8 cellular contexts compared by ENCODE assay signal in the genomic region with DNA sequence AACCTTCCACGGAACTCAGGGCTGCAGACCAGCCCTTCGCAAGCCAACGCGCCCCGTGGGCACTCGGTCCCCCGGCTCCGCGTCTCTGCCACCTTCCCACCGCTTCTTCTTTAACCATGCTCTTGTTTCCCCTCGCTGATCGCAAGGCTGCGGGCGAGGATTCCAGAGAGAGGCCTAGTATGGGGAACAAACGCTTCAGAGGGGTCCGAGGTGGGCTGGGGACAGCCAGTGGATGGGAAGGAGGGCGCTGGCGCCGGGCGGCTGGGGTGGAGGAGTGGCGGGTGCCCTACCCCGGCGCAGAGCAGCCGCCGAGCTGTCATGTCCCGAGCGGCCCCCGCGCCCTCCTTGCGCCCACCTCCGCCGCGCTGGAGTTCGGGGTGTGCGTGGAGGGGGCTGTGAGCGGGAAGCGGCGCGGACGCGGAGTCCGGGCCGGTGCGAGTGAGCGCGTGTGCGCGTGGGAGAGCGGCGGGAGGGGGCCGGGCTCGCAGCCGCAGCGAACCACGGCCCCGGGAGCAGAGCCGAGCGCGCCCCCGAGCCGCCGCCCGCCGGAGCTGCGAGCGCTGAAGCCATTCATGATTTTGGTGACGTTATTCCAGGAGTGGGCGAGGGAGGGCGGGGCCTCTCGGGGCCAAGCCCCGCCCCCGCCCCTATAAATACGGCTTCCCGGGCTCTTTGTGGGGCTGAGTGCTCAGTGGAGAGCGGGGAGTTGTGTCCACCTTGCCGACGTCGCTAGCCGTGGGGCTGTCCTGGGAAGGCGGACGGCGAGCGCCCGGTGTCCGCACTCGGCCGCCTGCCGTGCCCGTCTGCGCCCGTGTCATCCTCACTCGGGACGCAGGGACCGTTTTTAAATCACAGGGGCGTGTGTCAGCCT. TPM values are rescaled to one million over a fixed set of nuclear protein-coding genes. Genes with fewer than 3 reads are reported as not detected.
DNase-seq lines count a peak whose midpoint lies in the region; ATAC-seq and TF ChIP-seq lines count a peak whose summit lies in the region.

A gene (plus strand): TSS at position 680 of the 871 bp plus-strand sequence. CDS start 205 bp downstream, outside the sequence.

- H3K27me3 ChIP-seq in CD8-positive, alpha-beta T cell (ENCODE audit: insufficient read depth, low read length): no peaks in the 10 kb centered on the region
- H3K27me3 ChIP-seq in IMR-90 (ENCODE audit: control insufficient read depth, insufficient read depth, low read length) (no peaks in the 10 kb centered on the region), SK-N-SH (ENCODE audit: insufficient read depth) (no peaks in the 10 kb centered on the region), osteoblast (ENCODE audit: insufficient read depth, low read length) (no peaks in the 10 kb centered on the region), testis (no peaks in the 10 kb centered on the region)

- TF ChIP-seq POLR2A in IMR-90 (IDR thresholded peaks at IDR 0.05; ENCODE audit: low read depth, low read length) (peak; percentile 100), testis (IDR thresholded peaks at IDR 0.05) (peak; percentile 77)

- WGBS in IMR-90 (ENCODE audit: extremely low coverage in 2 of 2, insufficient read length in 1 of 2), 2 experiments: 0% methylated on average over 26 of the region's 95 CpGs; no CpG with 5 or more reads in 1 of the 2 experiments
- 6% methylated on average over 47 of the region's 95 CpGs for WGBS in SK-N-SH (ENCODE audit: low lambda C conversion rate)
- 0 to 1% methylated on average over 11 to 80 of the region's 95 CpGs for WGBS in testis, 2 donors

- intact Hi-C loops in CD8-positive, alpha-beta T cell (cut with DNase I, micrococcal nuclease): loop anchor here (1.0 to 5.0 kb wide), 8 partner anchors 8 to 1831 kb away; a partner anchor contains a TSS
- intact Hi-C loops in IMR-90 (cut with micrococcal nuclease): loop anchor here (1.0 to 10.0 kb wide), 4 partner anchors 70 to 474 kb away; a partner anchor contains a TSS
- intact Hi-C loops in testis (cut with DNase I; ENCODE audit: low total_unique reads): loop anchor here (10.0 kb wide), 1 partner anchor 474 kb away; no protein-coding TSS in a partner anchor

- ATAC-seq in CD8-positive, alpha-beta T cell: peak; percentile 48
- ATAC-seq in GM21360 (IDR thresholded peaks at IDR 0.05; ENCODE audit: unreplicated experiment) (peak; percentile 44), IMR-90 (ENCODE audit: low read depth) (peak; percentile 73)

- peak; percentile 82 to 97 (median 89) for DNase-seq in CD8-positive, alpha-beta T cell
- DNase-seq in IMR-90: peak; percentile 90
- peak; percentile 98 for DNase-seq in SK-N-SH
- peak; percentile 87 for DNase-seq in activated naive CD4-positive, alpha-beta T cell treated with anti-CD3 and anti-CD28 coated beads, Interleukin-2, amount 50 U/mL, for 16 hours
- DNase-seq in glomerular visceral epithelial cell (ENCODE audit: extremely low spot score): peak; percentile 90
- DNase-seq in osteoblast (ENCODE audit: insufficient read length, low spot score, missing footprints): peak; percentile 99
- peak; percentile 92 for DNase-seq in testis

- H2BK15ac ChIP-seq in IMR-90 (ENCODE audit: low read depth, low read length): no peak within 1 kb of the TSS

- no peaks in the 10 kb centered on the region for H3K9me3 Mint-ChIP-seq in CD8-positive, alpha-beta T cell

- no peaks in the 10 kb centered on the region for H3K9me3 ChIP-seq in CD8-positive, alpha-beta T cell (ENCODE audit: low read length)
- no peaks in the 10 kb centered on the region for H3K9me3 ChIP-seq in IMR-90 (ENCODE audit: control insufficient read depth, insufficient read depth, low read length)
- H3K9me3 ChIP-seq in SK-N-SH: no peaks in the 10 kb centered on the region
- no peaks in the 10 kb centered on the region for H3K9me3 ChIP-seq in osteoblast (ENCODE audit: low read depth, low read length)
- no peaks in the 10 kb centered on the region for H3K9me3 ChIP-seq in testis

- H3K36me3 ChIP-seq in CD8-positive, alpha-beta T cell (ENCODE audit: insufficient read depth, low read length): peaks cover 12% of the 10 kb centered on the region
- H3K36me3 ChIP-seq in IMR-90 (ENCODE audit: control insufficient read depth, insufficient read depth, low read length) (peaks cover 32% of the 10 kb centered on the region), SK-N-SH (replicated peaks in 1 of 2; ENCODE audit: control insufficient read depth in 1 of 2, insufficient read depth in 2 of 2, low read length in 1 of 2) (peaks cover 4% of the 10 kb centered on the region in 2 experiments), osteoblast (ENCODE audit: insufficient read depth, low read length) (peaks cover 7% of the 10 kb centered on the region), testis (ENCODE audit: low read depth, missing control alignments) (no peaks in the 10 kb centered on the region)

- H3K9me1 ChIP-seq in IMR-90 (ENCODE audit: insufficient read depth, low read length): peaks cover 19% of the 10 kb centered on the region

- TF ChIP-seq EP300 in SK-N-SH (IDR thresholded peaks at IDR 0.05; ENCODE audit: borderline replicate concordance in 1 of 2, low read depth in 1 of 2, low read length in 1 of 2): peak in 1 of 2 experiments; percentile 11; a peak in 1 of 4 replicates

- H3K4me1 Mint-ChIP-seq in CD8-positive, alpha-beta T cell (ENCODE audit: low read depth): peaks cover 64% of the 10 kb centered on the region

- H2BK5ac ChIP-seq in IMR-90 (ENCODE audit: low read depth, low read length, poor library complexity, severe bottlenecking): peak within 1 kb of the TSS; percentile 79

- POLR2A ChIA-PET in CD8-positive, alpha-beta T cell (lab: Charles Lee): interaction anchor here (0.8 to 9.7 kb wide), 23 partner anchors 8 to 474 kb away, joined by 3 to 123 read pairs (median 12); a partner anchor contains a TSS
- POLR2A ChIA-PET in IMR-90 (lab: Charles Lee; ENCODE audit: unreplicated experiment): interaction anchor here (0.6 to 1.0 kb wide), 10 partner anchors 12 to 1018 kb away, joined by 3 to 25 read pairs (median 5); no protein-coding TSS in a partner anchor
- POLR2A ChIA-PET in SK-N-SH (lab: Yijun Ruan, JAX): interaction anchor here (0.6 to 2.1 kb wide), 7 partner anchors 25 to 463 kb away, joined by 3 to 10 read pairs (median 3); a partner anchor contains a TSS

- H3K4me3 Mint-ChIP-seq in CD8-positive, alpha-beta T cell: peak within 1 kb of the TSS; percentile 94

- peak within 1 kb of the TSS; percentile 95 for H3K23ac ChIP-seq in IMR-90 (ENCODE audit: low read depth, low read length)

- dilution Hi-C loops in IMR-90 (cut with HindIII; ENCODE audit: low sequenced_read_pairs, unreplicated experiment): no loop called here

- TF ChIP-seq CTCF in CD8-positive, alpha-beta T cell (IDR thresholded peaks at IDR 0.05): no peak
- 0 out of 2 replicates have a peak, but pooled peaks have one; percentile 7 for TF ChIP-seq CTCF in IMR-90 (conservative IDR thresholded peaks at IDR 0.05; ENCODE audit: low read depth, low read length)
- no peak for TF ChIP-seq CTCF in SK-N-SH (IDR thresholded peaks at IDR 0.05)
- no peak for TF ChIP-seq CTCF in osteoblast (IDR thresholded peaks at IDR 0.05; ENCODE audit: extremely low read depth, low read depth, low read length)
- no peak for TF ChIP-seq CTCF in testis (IDR thresholded peaks at IDR 0.05)

- H2AFZ ChIP-seq in IMR-90 (replicated peaks; ENCODE audit: low read length, poor library complexity) (peak within 1 kb of the TSS; percentile 92), SK-N-SH (ENCODE audit: low read depth) (peak within 1 kb of the TSS; percentile 90), osteoblast (ENCODE audit: low read length) (peak within 1 kb of the TSS; percentile 80)

- peak within 1 kb of the TSS; percentile 88 for H4K91ac ChIP-seq in IMR-90 (ENCODE audit: insufficient read depth, low read depth, low read length)

- peak within 1 kb of the TSS; percentile 78; the same call in 1 of the 2 replicates for H3K56ac ChIP-seq in IMR-90 (ENCODE audit: extremely low read depth, insufficient read depth, low read length)

- H2AK9ac ChIP-seq in IMR-90 (replicated peaks; ENCODE audit: low read depth, low read length, poor library complexity): peak within 1 kb of the TSS; percentile 98

- H4K8ac ChIP-seq in IMR-90 (ENCODE audit: low read depth in 2 of 2, low read length in 2 of 2): peak within 1 kb of the TSS; percentile 57 to 79

- peaks cover 52% of the 10 kb centered on the region for H3K4me1 ChIP-seq in CD8-positive, alpha-beta T cell (ENCODE audit: insufficient read depth, low read length)
- peaks cover 13% of the 10 kb centered on the region for H3K4me1 ChIP-seq in IMR-90 (ENCODE audit: control insufficient read depth, insufficient read depth, low read length)
- H3K4me1 ChIP-seq in SK-N-SH (ENCODE audit: control insufficient read depth in 1 of 2, insufficient read depth in 2 of 2, low read depth in 1 of 2, low read length in 1 of 2): peaks cover 2 to 22% of the 10 kb centered on the region in 2 experiments; a peak in 2 of 4 replicates
- peaks cover 49% of the 10 kb centered on the region for H3K4me1 ChIP-seq in osteoblast (ENCODE audit: insufficient read depth, low read length)
- peaks cover 13% of the 10 kb centered on the region for H3K4me1 ChIP-seq in testis

- peaks cover 2 to 42% of the 10 kb centered on the region in 2 experiments; a peak in 3 of 4 replicates for H3K79me1 ChIP-seq in IMR-90 (ENCODE audit: low read depth in 1 of 2, low read length in 2 of 2)

- peak within 1 kb of the TSS; percentile 99 for H3K27ac ChIP-seq in CD8-positive, alpha-beta T cell (ENCODE audit: low read depth, low read length)
- H3K27ac ChIP-seq in IMR-90 (ENCODE audit: insufficient read depth, low read length): peak within 1 kb of the TSS; percentile 84
- peak within 1 kb of the TSS; percentile 43 to 62; a peak in 3 of 4 replicates for H3K27ac ChIP-seq in SK-N-SH (ENCODE audit: low read depth in 2 of 2, low read length in 1 of 2)
- H3K27ac ChIP-seq in osteoblast (ENCODE audit: low read depth, low read length): peak within 1 kb of the TSS; percentile 82
- H3K27ac ChIP-seq in testis: peak within 1 kb of the TSS; percentile 57 to 88

- peaks cover 28% of the 10 kb centered on the region for H3K36me3 Mint-ChIP-seq in CD8-positive, alpha-beta T cell

- peak within 1 kb of the TSS; percentile 96 for H3K4me3 ChIP-seq in CD8-positive, alpha-beta T cell (ENCODE audit: low read depth, low read length)
- H3K4me3 ChIP-seq in IMR-90 (ENCODE audit: insufficient read depth, low read depth, low read length): peak within 1 kb of the TSS; percentile 84
- peak within 1 kb of the TSS; percentile 73 to 92 for H3K4me3 ChIP-seq in SK-N-SH (ENCODE audit: low read depth in 2 of 2, low read length in 1 of 2)
- H3K4me3 ChIP-seq in osteoblast (ENCODE audit: insufficient read depth, low read length): peak within 1 kb of the TSS; percentile 83
- peak within 1 kb of the TSS; percentile 70 to 73 for H3K4me3 ChIP-seq in testis

- H3K18ac ChIP-seq in IMR-90 (ENCODE audit: low read depth, low read length): peak within 1 kb of the TSS; percentile 56

- H3F3A ChIP-seq in SK-N-SH (replicated peaks; ENCODE audit: insufficient read depth): peaks cover 5% of the 10 kb centered on the region

- peak within 1 kb of the TSS; percentile 8; the same call in 1 of the 2 replicates for H4K5ac ChIP-seq in IMR-90 (ENCODE audit: low read depth, low read length)

- peak within 1 kb of the TSS; percentile 93 for H3K4ac ChIP-seq in IMR-90 (ENCODE audit: low read depth, low read length)

- H3K79me2 ChIP-seq in SK-N-SH (ENCODE audit: insufficient read depth) (peaks cover 46% of the 10 kb centered on the region), osteoblast (ENCODE audit: insufficient read depth, low read length) (peaks cover 9% of the 10 kb centered on the region)

- H3K9ac ChIP-seq in IMR-90 (ENCODE audit: low read depth, low read length) (peak within 1 kb of the TSS; percentile 100), SK-N-SH (peak within 1 kb of the TSS; percentile 86)

- peaks cover 48% of the 10 kb centered on the region for H4K20me1 ChIP-seq in IMR-90 (ENCODE audit: insufficient read depth, low read length)
- H4K20me1 ChIP-seq in SK-N-SH (ENCODE audit: insufficient read depth): peaks cover 19% of the 10 kb centered on the region
- peaks cover 19% of the 10 kb centered on the region for H4K20me1 ChIP-seq in osteoblast (ENCODE audit: insufficient read depth, low read length)

- H2AK5ac ChIP-seq in IMR-90 (ENCODE audit: low read depth, low read length): peak within 1 kb of the TSS; percentile 48

- H2BK20ac ChIP-seq in IMR-90 (ENCODE audit: low read depth, low read length): peak within 1 kb of the TSS; percentile 61; the same call in 1 of the 2 replicates

- no peaks in the 10 kb centered on the region for H3K9me2 ChIP-seq in SK-N-SH

- H2BK120ac ChIP-seq in IMR-90 (ENCODE audit: low read depth, low read length): peak within 1 kb of the TSS; percentile 88

- H3K14ac ChIP-seq in IMR-90 (replicated peaks; ENCODE audit: low read depth, low read length): peak within 1 kb of the TSS; percentile 87

- H3K27me3 Mint-ChIP-seq in CD8-positive, alpha-beta T cell (ENCODE audit: low read depth): no peaks in the 10 kb centered on the region

- no TSS peak for BruUV-seq in IMR-90 (replicated peaks; lab: Mats Ljungman, UMichigan)

- H3K4me2 ChIP-seq in IMR-90 (ENCODE audit: low read depth, low read length) (peak within 1 kb of the TSS; percentile 84), SK-N-SH (peak within 1 kb of the TSS; percentile 96), osteoblast (ENCODE audit: insufficient read depth, low read length) (peak within 1 kb of the TSS; percentile 95)

- in situ Hi-C loops in IMR-90 (cut with MboI; ENCODE audit: low sequenced_read_pairs): no loop called here

- H3K27ac Mint-ChIP-seq in CD8-positive, alpha-beta T cell: peak within 1 kb of the TSS; percentile 96

- CTCF ChIA-PET in CD8-positive, alpha-beta T cell (lab: Charles Lee): interaction anchor here (0.5 to 25.2 kb wide), 14 partner anchors 7 to 483 kb away, joined by 3 to 347 read pairs (median 8); no protein-coding TSS in a partner anchor
- CTCF ChIA-PET in IMR-90 (lab: Yijun Ruan, JAX): interaction anchor here (1.5 to 1.6 kb wide), 2 partner anchors 66 to 480 kb away, joined by 6 to 10 read pairs; no protein-coding TSS in a partner anchor
- CTCF ChIA-PET in SK-N-SH (lab: Yijun Ruan, JAX): interaction anchor here (0.8 to 18.6 kb wide), 15 partner anchors 9 to 1102 kb away, joined by 3 to 262 read pairs (median 4); no protein-coding TSS in a partner anchor

- TF ChIP-seq RAD21 in IMR-90 (IDR thresholded peaks at IDR 0.05; ENCODE audit: low read length): no peak
- TF ChIP-seq RAD21 in SK-N-SH (IDR thresholded peaks at IDR 0.05; ENCODE audit: low read length): no peak

RNA-seq across cellular contexts. Expression of the gene that starts here (rescaled TPM):
- 100 to 1,000 TPM; 127 to 133 TPM for total RNA-seq in CD8-positive, alpha-beta T cell
- total RNA-seq in IMR-90 (2012; rRNA removed) (155 and 158 TPM in 2 replicates), osteoblast (270 and 272 TPM in 2 replicates), testis (10 to 100 TPM; 23.9 to 32.1 TPM)
- polyA plus RNA-seq in IMR-90 (2012; rRNA removed) (163 and 202 TPM in 2 replicates), SK-N-SH (2012; rRNA removed) (22.8 and 26.4 TPM in 2 replicates), testis (ENCODE audit: insufficient read depth, low read depth, low replicate concordance) (25.7 TPM)
- polyA plus RNA-seq in IMR-90 (2012; cell fraction: cytosol; rRNA removed): 108 and 247 TPM in 2 replicates
- polyA plus RNA-seq in IMR-90 (2012; cell fraction: nucleus; rRNA removed; ENCODE audit: low replicate concordance): 92.9 and 150 TPM in 2 replicates
- 17.2 and 21.7 TPM in 2 replicates for polyA plus RNA-seq in SK-N-SH (2012; cell fraction: cytosol; rRNA removed)
- polyA plus RNA-seq in SK-N-SH (2012; cell fraction: nucleus; rRNA removed): 16.5 and 17.5 TPM in 2 replicates

Comparison
In these comparisons a context has a peak if more than half of its experiments do, and no peak if none do; other contexts are left out.
1. Peak in every context shown above with its lines: DNase-seq, ATAC-seq, H3K4me3 ChIP-seq and H3K27ac ChIP-seq.